ENCODE assay signal across 8 cellular contexts in the genomic region with DNA sequence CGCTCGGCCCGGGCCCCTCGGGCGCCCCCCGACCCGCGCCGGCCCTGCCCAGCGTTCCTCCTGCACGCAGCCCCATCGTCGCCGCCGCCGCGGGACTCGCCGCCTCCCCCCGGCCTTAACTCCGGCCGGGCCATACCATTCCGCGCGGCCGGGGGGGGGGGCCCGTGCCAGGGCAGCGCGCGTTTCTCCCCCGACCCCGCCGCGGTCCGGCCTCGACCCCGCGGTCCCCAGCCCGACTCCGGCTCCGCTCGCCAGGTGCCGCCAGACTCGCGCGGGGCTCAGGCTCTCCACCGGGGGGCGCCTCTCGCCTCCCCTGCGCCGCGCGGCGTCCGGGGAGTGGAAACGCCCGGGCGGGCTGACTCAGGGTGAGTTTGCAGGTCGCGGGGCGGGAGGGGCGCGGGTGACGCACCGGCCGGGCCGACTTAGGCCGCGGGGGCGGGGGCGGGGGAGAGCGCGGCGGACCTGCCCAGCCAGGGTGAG. TPM values are rescaled to one million over a fixed set of nuclear protein-coding genes. Genes with fewer than 3 reads are reported as not detected.
DNase-seq lines count a peak whose midpoint lies in the region; ATAC-seq and TF ChIP-seq lines count a peak whose summit lies in the region.

A gene (minus strand): TSS at position 91 of the 480 bp plus-strand sequence. CDS start 15 bp downstream, at position 76.

- H3K27ac ChIP-seq in neutrophil = peak within 1 kb of the TSS; percentile 91

- DNase-seq in DMS 273 (lab: John Stamatoyannopoulos, UW; ENCODE audit: unreplicated experiment) (peak; percentile 93), HT-29 (ENCODE audit: low spot score) (peak; percentile 85), SHP77 (lab: John Stamatoyannopoulos, UW) (peak; percentile 83 to 93), foreskin melanocyte (peak; percentile 59)
- peak; percentile 72 for DNase-seq in activated gamma-delta T cell treated with anti-CD3 and anti-CD28 coated beads, Interleukin-2, amount 50 U/mL, for 16 hours (ENCODE audit: low read depth)

- H3K4me1 ChIP-seq in neutrophil (ENCODE audit: control insufficient read depth in 1 of 2, insufficient read depth in 1 of 2, low read depth in 1 of 2, low read length in 1 of 2) = peaks cover 26 to 36% of the 10 kb centered on the region in 2 experiments

- H3K36me3 ChIP-seq in neutrophil = peaks cover 20% of the 10 kb centered on the region

- H3K27me3 ChIP-seq in neutrophil = peaks cover 21% of the 10 kb centered on the region

- peak within 1 kb of the TSS; percentile 82 to 98 for H3K4me3 ChIP-seq in neutrophil (ENCODE audit: low read depth in 1 of 2, low read length in 1 of 2)

- TF ChIP-seq CTCF in neutrophil (IDR thresholded peaks at IDR 0.05) = peak; percentile 97
- TF ChIP-seq CTCF in subcutaneous adipose tissue (IDR thresholded peaks at IDR 0.05; ENCODE audit: low read depth) = no peak

- ATAC-seq in GM19467 (IDR thresholded peaks at IDR 0.05; ENCODE audit: unreplicated experiment) = peak; percentile 83

- no peaks in the 10 kb centered on the region for H3K9me3 ChIP-seq in neutrophil

RNA-seq across cellular contexts. Expression of the gene that starts here (rescaled TPM):
- 56.4 and 65.1 TPM in 2 replicates for total RNA-seq in HT-29 (2014; rRNA removed; shearing (Covaris generic))
- 10 to 100 TPM; 13.4 to 24.0 (median 22.7) TPM for total RNA-seq in subcutaneous adipose tissue

Comparison
In these comparisons a context has a peak if more than half of its experiments do, and no peak if none do; other contexts are left out.
1. Peak in every context shown above with its lines: DNase-seq, ATAC-seq, H3K4me3 ChIP-seq and H3K27ac ChIP-seq.